ENCODE assay signal across 17 cellular contexts in the genomic region with DNA sequence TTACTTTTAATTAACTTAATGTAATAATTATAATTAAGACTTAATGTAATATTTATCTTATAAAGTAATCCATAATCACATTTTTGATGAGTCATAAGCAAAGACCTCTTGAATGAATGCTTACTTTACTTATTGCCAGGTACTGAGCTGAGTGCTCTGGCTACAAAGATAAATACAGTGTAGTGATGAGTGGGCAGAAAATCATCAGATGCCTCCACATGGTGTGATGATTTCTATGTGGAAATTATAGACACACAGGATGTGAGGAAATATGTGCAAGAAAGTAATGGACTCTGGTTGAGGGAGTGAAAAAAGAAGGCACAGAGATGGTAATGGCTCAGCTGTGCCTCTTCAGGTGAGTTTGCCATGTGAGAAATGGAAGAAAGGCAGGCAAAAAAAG.
A peak's percentile ranks its signal among the peaks of the same experiment; 100 is the strongest.
DNase-seq lines count a peak whose midpoint lies in the region; TF ChIP-seq lines count a peak whose summit lies in the region.
"Had no signal": no experiment of that assay in that cellular context is flagged by ENCODE, and none has a peak within 500 bp of the region (broad histone marks: within the 10 kb centered on the region; RNA-seq: fewer than 3 reads in every experiment).

No MANE protein-coding gene starts in this region.

- H3K27me3 ChIP-seq in KMS-11 (ENCODE audit: insufficient read depth, low read depth) (no peaks in the 10 kb centered on the region), neural cell (ENCODE audit: insufficient read depth, low read depth, low read length) (no peaks in the 10 kb centered on the region), hepatocyte (no peaks in the 10 kb centered on the region)

- H3K4me2 ChIP-seq in KMS-11 (peak overlapping the region; percentile 66; the same call in 1 of the 2 replicates), neural cell (ENCODE audit: low read length) (no peak overlapping the region), hepatocyte (no peak overlapping the region)
- H3K4me2 ChIP-seq: SK-N-SH had no signal

- no peak overlapping the region for H3K4me3 ChIP-seq in KMS-11 (IDR thresholded peaks at IDR 0.05; ENCODE audit: insufficient read depth, low read depth, low read length)
- no peak overlapping the region for H3K4me3 ChIP-seq in fibroblast of mammary gland (ENCODE audit: control insufficient read depth, low read depth, low read length)
- H3K4me3 ChIP-seq in neural cell (ENCODE audit: low read length): no peak overlapping the region
- H3K4me3 ChIP-seq in hepatocyte: no peak overlapping the region
- H3K4me3 ChIP-seq: MG63 had no signal

- H3K4me1 ChIP-seq in KMS-11 (ENCODE audit: low read depth, poor library complexity, severe bottlenecking): peaks cover 33% of the 10 kb centered on the region
- H3K4me1 ChIP-seq in hepatocyte (ENCODE audit: insufficient read depth): peaks cover 8% of the 10 kb centered on the region

- H3K9ac ChIP-seq in KMS-11 (no peak overlapping the region), neural cell (ENCODE audit: low read length) (no peak overlapping the region)
- H3K9ac ChIP-seq: SK-N-SH had no signal

- no peaks in the 10 kb centered on the region for H3F3A ChIP-seq in neural cell (ENCODE audit: insufficient read depth, low read length, poor library complexity, severe bottlenecking)

- no peak for TF ChIP-seq EP300 in neural cell (conservative IDR thresholded peaks at IDR 0.05; ENCODE audit: poor library complexity, severe bottlenecking)

- H3K9me3 ChIP-seq in neural cell (ENCODE audit: low read length) (no peaks in the 10 kb centered on the region), hepatocyte (ENCODE audit: low read depth) (no peaks in the 10 kb centered on the region)
- H3K9me3 ChIP-seq: MG63, SK-N-SH had no signal

- TF ChIP-seq RAD21 in neural cell (conservative IDR thresholded peaks at IDR 0.05): no peak

- H3K36me3 ChIP-seq in KMS-11 (ENCODE audit: insufficient read depth) (no peaks in the 10 kb centered on the region), neural cell (ENCODE audit: insufficient read depth, low read length) (no peaks in the 10 kb centered on the region), hepatocyte (replicated peaks; ENCODE audit: insufficient read depth, low read depth) (no peaks in the 10 kb centered on the region)
- H3K36me3 ChIP-seq: MG63 had no signal

- H3K79me2 ChIP-seq in KMS-11 (ENCODE audit: insufficient read depth, low read depth) (no peaks in the 10 kb centered on the region), neural cell (replicated peaks; ENCODE audit: insufficient read depth, low read length) (no peaks in the 10 kb centered on the region), hepatocyte (no peaks in the 10 kb centered on the region)

- H3K27ac ChIP-seq in KMS-11: no peak overlapping the region
- H3K27ac ChIP-seq in neural cell (ENCODE audit: low read length): no peak overlapping the region
- H3K27ac ChIP-seq in hepatocyte: no peak overlapping the region

- peak; percentile 55 for DNase-seq in NCI-H69 (lab: John Stamatoyannopoulos, UW)
- DNase-seq in fibroblast of mammary gland (ENCODE audit: low read depth): peak; percentile 20
- no peak for DNase-seq in hepatocyte (ENCODE audit: low spot score)
- no peak for DNase-seq in globus pallidus (ENCODE audit: low spot score)
- no peak for DNase-seq in NCI-H1092 treated with DMSO at 0.1 percent for 48 hours (lab: John Stamatoyannopoulos, UW)
- DNase-seq: H7, Karpas-422, MG63, NCI-H1105, NCI-H1694, NCI-H510A treated with DMSO at 0.1 percent for 48 hours, NCI-H82, OCI-M1, SHP77 treated with DMSO at 0.1 percent for 48 hours, SK-N-SH had no signal

- TF ChIP-seq CTCF in KMS-11 (conservative IDR thresholded peaks at IDR 0.05; ENCODE audit: low read depth, low read length): no peak
- no peak for TF ChIP-seq CTCF in fibroblast of mammary gland (conservative IDR thresholded peaks at IDR 0.05; ENCODE audit: control insufficient read depth, insufficient read depth, low read depth, low read length)
- no peak for TF ChIP-seq CTCF in neural cell (IDR thresholded peaks at IDR 0.05; ENCODE audit: poor library complexity, severe bottlenecking)
- no peak for TF ChIP-seq CTCF in hepatocyte (IDR thresholded peaks at IDR 0.05; ENCODE audit: poor library complexity)

- no peaks in the 10 kb centered on the region for H3K9me2 ChIP-seq in neural cell (ENCODE audit: insufficient read depth, low read length)
- H3K9me2 ChIP-seq in hepatocyte (replicated peaks; ENCODE audit: insufficient read depth): no peaks in the 10 kb centered on the region
- H3K9me2 ChIP-seq: SK-N-SH had no signal

- H2AFZ ChIP-seq in KMS-11 (ENCODE audit: low read depth) (no peak overlapping the region; the same call in 1 of the 2 replicates), neural cell (ENCODE audit: low read depth, low read length) (no peak overlapping the region), hepatocyte (no peak overlapping the region)

- H4K20me1 ChIP-seq in KMS-11 (ENCODE audit: insufficient read depth): no peaks in the 10 kb centered on the region
- H4K20me1 ChIP-seq in neural cell (ENCODE audit: insufficient read depth): no peaks in the 10 kb centered on the region
- H4K20me1 ChIP-seq in hepatocyte (ENCODE audit: insufficient read depth, poor library complexity, severe bottlenecking): no peaks in the 10 kb centered on the region

TF ChIP-seq in neural cell, 6 proteins besides CTCF, POLR2A, EP300 and RAD21:
- TF ChIP-seq, protein P1, sequence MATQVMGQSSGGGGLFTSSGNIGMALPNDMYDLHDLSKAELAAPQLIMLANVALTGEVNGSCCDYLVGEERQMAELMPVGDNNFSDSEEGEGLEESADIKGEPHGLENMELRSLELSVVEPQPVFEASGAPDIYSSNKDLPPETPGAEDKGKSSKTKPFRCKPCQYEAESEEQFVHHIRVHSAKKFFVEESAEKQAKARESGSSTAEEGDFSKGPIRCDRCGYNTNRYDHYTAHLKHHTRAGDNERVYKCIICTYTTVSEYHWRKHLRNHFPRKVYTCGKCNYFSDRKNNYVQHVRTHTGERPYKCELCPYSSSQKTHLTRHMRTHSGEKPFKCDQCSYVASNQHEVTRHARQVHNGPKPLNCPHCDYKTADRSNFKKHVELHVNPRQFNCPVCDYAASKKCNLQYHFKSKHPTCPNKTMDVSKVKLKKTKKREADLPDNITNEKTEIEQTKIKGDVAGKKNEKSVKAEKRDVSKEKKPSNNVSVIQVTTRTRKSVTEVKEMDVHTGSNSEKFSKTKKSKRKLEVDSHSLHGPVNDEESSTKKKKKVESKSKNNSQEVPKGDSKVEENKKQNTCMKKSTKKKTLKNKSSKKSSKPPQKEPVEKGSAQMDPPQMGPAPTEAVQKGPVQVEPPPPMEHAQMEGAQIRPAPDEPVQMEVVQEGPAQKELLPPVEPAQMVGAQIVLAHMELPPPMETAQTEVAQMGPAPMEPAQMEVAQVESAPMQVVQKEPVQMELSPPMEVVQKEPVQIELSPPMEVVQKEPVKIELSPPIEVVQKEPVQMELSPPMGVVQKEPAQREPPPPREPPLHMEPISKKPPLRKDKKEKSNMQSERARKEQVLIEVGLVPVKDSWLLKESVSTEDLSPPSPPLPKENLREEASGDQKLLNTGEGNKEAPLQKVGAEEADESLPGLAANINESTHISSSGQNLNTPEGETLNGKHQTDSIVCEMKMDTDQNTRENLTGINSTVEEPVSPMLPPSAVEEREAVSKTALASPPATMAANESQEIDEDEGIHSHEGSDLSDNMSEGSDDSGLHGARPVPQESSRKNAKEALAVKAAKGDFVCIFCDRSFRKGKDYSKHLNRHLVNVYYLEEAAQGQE (IDR thresholded peaks at IDR 0.05; ENCODE audit: borderline replicate concordance): no peak
- TF ChIP-seq SMC3 (conservative IDR thresholded peaks at IDR 0.05; ENCODE audit: poor library complexity) (no peak), MXI1 (conservative IDR thresholded peaks at IDR 0.05; ENCODE audit: poor library complexity, severe bottlenecking) (no peak), TAF1 (IDR thresholded peaks at IDR 0.05; ENCODE audit: low read depth) (no peak), EZH2 (IDR thresholded peaks at IDR 0.05; ENCODE audit: borderline replicate concordance, insufficient read depth, low read length, poor library complexity, severe bottlenecking) (no peak), POLR2AphosphoS5 (IDR thresholded peaks at IDR 0.05) (peak; percentile 72)

Comparison
In these comparisons a context has a peak if more than half of its experiments do, and no peak if none do; other contexts are left out.
1. DNase-seq: peak in NCI-H69 (single experiment) and fibroblast of mammary gland (single experiment); none in hepatocyte (single experiment), globus pallidus (single experiment) and NCI-H1092 treated with DMSO at 0.1 percent for 48 hours (single experiment).